Comparison of ENCODE assay signal across 16 cellular contexts in genomic region chr12:131693149-131693548, GRCh38. TPM values are rescaled to one million over a fixed set of nuclear protein-coding genes. Genes with fewer than 3 reads are reported as not detected.
DNase-seq lines count a peak whose midpoint lies in the region; ATAC-seq and TF ChIP-seq lines count a peak whose summit lies in the region.
"Had no signal": no experiment of that assay in that cellular context is flagged by ENCODE, and none has a peak within 500 bp of the region (broad histone marks: within the 10 kb centered on the region; RNA-seq: fewer than 3 reads in every experiment).

No MANE protein-coding gene starts in this region.

- peaks cover 12% of the 10 kb centered on the region for H3K9me3 Mint-ChIP-seq in activated CD4-positive, alpha-beta memory T cell treated with anti-CD3 and anti-CD28 coated beads, Interleukin-2, amount 10 ng/mL, durations not matched to agents 7 days and 5 days
- H3K9me3 Mint-ChIP-seq in activated CD4-positive, alpha-beta memory T cell treated with anti-CD3 and anti-CD28 coated beads for 36 hours = no peaks in the 10 kb centered on the region
- H3K9me3 Mint-ChIP-seq in activated naive CD8-positive, alpha-beta T cell treated with anti-CD3 and anti-CD28 coated beads, Interleukin-2, amount 50 U/mL, for 24 hours = no peaks in the 10 kb centered on the region
- no peaks in the 10 kb centered on the region for H3K9me3 Mint-ChIP-seq in activated naive CD8-positive, alpha-beta T cell treated with anti-CD3 and anti-CD28 coated beads for 36 hours
- H3K9me3 Mint-ChIP-seq in osteocyte (ENCODE audit: unreplicated experiment) = no peaks in the 10 kb centered on the region
- H3K9me3 Mint-ChIP-seq: CD8-positive, alpha-beta T cell; HFFc6 had no signal

- POLR2A ChIA-PET in activated CD4-positive, alpha-beta memory T cell treated with anti-CD3 and anti-CD28 coated beads, Interleukin-2, amount 10 ng/mL, durations not matched to agents 7 days and 5 days (lab: Charles Lee) = no interaction called here
- POLR2A ChIA-PET in activated CD4-positive, alpha-beta memory T cell treated with anti-CD3 and anti-CD28 coated beads for 36 hours (lab: Charles Lee) = no interaction called here

- H3K27me3 Mint-ChIP-seq in activated CD4-positive, alpha-beta memory T cell treated with anti-CD3 and anti-CD28 coated beads, Interleukin-2, amount 10 ng/mL, durations not matched to agents 7 days and 5 days = no peaks in the 10 kb centered on the region
- peaks cover 7% of the 10 kb centered on the region for H3K27me3 Mint-ChIP-seq in activated CD4-positive, alpha-beta memory T cell treated with anti-CD3 and anti-CD28 coated beads for 36 hours
- no peaks in the 10 kb centered on the region for H3K27me3 Mint-ChIP-seq in activated naive CD8-positive, alpha-beta T cell treated with anti-CD3 and anti-CD28 coated beads, Interleukin-2, amount 50 U/mL, for 24 hours
- H3K27me3 Mint-ChIP-seq in activated naive CD8-positive, alpha-beta T cell treated with anti-CD3 and anti-CD28 coated beads for 36 hours = peaks cover 14% of the 10 kb centered on the region
- peaks cover 3% of the 10 kb centered on the region for H3K27me3 Mint-ChIP-seq in osteocyte (ENCODE audit: unreplicated experiment)
- H3K27me3 Mint-ChIP-seq: CD4-positive, CD25-positive, alpha-beta regulatory T cell had no signal

- no peak for TF ChIP-seq CTCF in osteocyte (IDR thresholded peaks at IDR 0.05)

- no peaks in the 10 kb centered on the region for H3K4me1 Mint-ChIP-seq in activated CD4-positive, alpha-beta memory T cell treated with anti-CD3 and anti-CD28 coated beads, Interleukin-2, amount 10 ng/mL, durations not matched to agents 7 days and 5 days
- no peaks in the 10 kb centered on the region for H3K4me1 Mint-ChIP-seq in activated CD4-positive, alpha-beta memory T cell treated with anti-CD3 and anti-CD28 coated beads for 36 hours (ENCODE audit: low read depth)
- no peaks in the 10 kb centered on the region for H3K4me1 Mint-ChIP-seq in activated naive CD8-positive, alpha-beta T cell treated with anti-CD3 and anti-CD28 coated beads, Interleukin-2, amount 50 U/mL, for 24 hours
- no peaks in the 10 kb centered on the region for H3K4me1 Mint-ChIP-seq in activated naive CD8-positive, alpha-beta T cell treated with anti-CD3 and anti-CD28 coated beads for 36 hours
- H3K4me1 Mint-ChIP-seq in osteocyte (ENCODE audit: unreplicated experiment) = no peaks in the 10 kb centered on the region
- H3K4me1 Mint-ChIP-seq: B cell; CD4-positive, CD25-positive, alpha-beta regulatory T cell; GM23338 had no signal

- H3K4me3 Mint-ChIP-seq in activated CD4-positive, alpha-beta memory T cell treated with anti-CD3 and anti-CD28 coated beads, Interleukin-2, amount 10 ng/mL, durations not matched to agents 7 days and 5 days = no peak overlapping the region
- H3K4me3 Mint-ChIP-seq in activated CD4-positive, alpha-beta memory T cell treated with anti-CD3 and anti-CD28 coated beads for 36 hours = no peak overlapping the region
- H3K4me3 Mint-ChIP-seq in activated naive CD8-positive, alpha-beta T cell treated with anti-CD3 and anti-CD28 coated beads, Interleukin-2, amount 50 U/mL, for 24 hours = no peak overlapping the region
- H3K4me3 Mint-ChIP-seq in activated naive CD8-positive, alpha-beta T cell treated with anti-CD3 and anti-CD28 coated beads for 36 hours = no peak overlapping the region
- no peak overlapping the region for H3K4me3 Mint-ChIP-seq in osteocyte (ENCODE audit: unreplicated experiment)
- H3K4me3 Mint-ChIP-seq: B cell; CD4-positive, CD25-positive, alpha-beta regulatory T cell; CD8-positive, alpha-beta T cell; GM23338; HFFc6 had no signal

- DNase-seq in activated CD4-positive, alpha-beta memory T cell treated with anti-CD3 and anti-CD28 coated beads, Interleukin-2, amount 10 ng/mL, durations not matched to agents 7 days and 5 days = peak; percentile 7
- no peak for DNase-seq in activated CD4-positive, alpha-beta memory T cell treated with anti-CD3 and anti-CD28 coated beads for 36 hours
- DNase-seq in activated naive CD8-positive, alpha-beta T cell treated with anti-CD3 and anti-CD28 coated beads, Interleukin-2, amount 50 U/mL, for 24 hours = no peak
- no peak for DNase-seq in activated naive CD8-positive, alpha-beta T cell treated with anti-CD3 and anti-CD28 coated beads for 36 hours
- peak; percentile 79 for DNase-seq in osteocyte (ENCODE audit: extremely low spot score, unreplicated experiment)
- DNase-seq in stimulated activated CD4-positive, alpha-beta T cell treated with anti-CD3 and anti-CD28 coated beads, Interleukin-1b, Interleukin-23, amount 100 ng/mL, for 48 hours = no peak
- DNase-seq: Caco-2; CD4-positive, CD25-positive, alpha-beta regulatory T cell; CD8-positive, alpha-beta T cell; DMS153; DND-41; HFFc6 had no signal

- H3K27ac Mint-ChIP-seq in activated CD4-positive, alpha-beta memory T cell treated with anti-CD3 and anti-CD28 coated beads, Interleukin-2, amount 10 ng/mL, durations not matched to agents 7 days and 5 days = no peak overlapping the region
- H3K27ac Mint-ChIP-seq in activated CD4-positive, alpha-beta memory T cell treated with anti-CD3 and anti-CD28 coated beads for 36 hours = no peak overlapping the region
- no peak overlapping the region for H3K27ac Mint-ChIP-seq in activated naive CD8-positive, alpha-beta T cell treated with anti-CD3 and anti-CD28 coated beads, Interleukin-2, amount 50 U/mL, for 24 hours
- H3K27ac Mint-ChIP-seq in activated naive CD8-positive, alpha-beta T cell treated with anti-CD3 and anti-CD28 coated beads for 36 hours = no peak overlapping the region
- H3K27ac Mint-ChIP-seq in osteocyte (ENCODE audit: unreplicated experiment) = no peak overlapping the region
- H3K27ac Mint-ChIP-seq: B cell; CD4-positive, CD25-positive, alpha-beta regulatory T cell; CD8-positive, alpha-beta T cell; GM23338; HFFc6 had no signal

- peak; percentile 20 for ATAC-seq in activated naive CD8-positive, alpha-beta T cell treated with anti-CD3 and anti-CD28 coated beads, Interleukin-2, amount 50 U/mL, for 24 hours
- ATAC-seq in GM21576 (IDR thresholded peaks at IDR 0.05; ENCODE audit: unreplicated experiment) = no peak
- ATAC-seq in HG03457 (IDR thresholded peaks at IDR 0.05; ENCODE audit: unreplicated experiment) = no peak
- ATAC-seq: CD8-positive, alpha-beta T cell; GM23338 had no signal

- intact Hi-C loops in activated CD4-positive, alpha-beta memory T cell treated with anti-CD3 and anti-CD28 coated beads for 36 hours (cut with micrococcal nuclease) = no loop called here

- CTCF ChIA-PET in activated CD4-positive, alpha-beta memory T cell treated with anti-CD3 and anti-CD28 coated beads, Interleukin-2, amount 10 ng/mL, durations not matched to agents 7 days and 5 days (lab: Charles Lee) = no interaction called here
- CTCF ChIA-PET in activated CD4-positive, alpha-beta memory T cell treated with anti-CD3 and anti-CD28 coated beads for 36 hours (lab: Charles Lee) = no interaction called here

- H3K36me3 Mint-ChIP-seq in activated CD4-positive, alpha-beta memory T cell treated with anti-CD3 and anti-CD28 coated beads, Interleukin-2, amount 10 ng/mL, durations not matched to agents 7 days and 5 days (ENCODE audit: low read depth) = no peaks in the 10 kb centered on the region
- no peaks in the 10 kb centered on the region for H3K36me3 Mint-ChIP-seq in activated CD4-positive, alpha-beta memory T cell treated with anti-CD3 and anti-CD28 coated beads for 36 hours
- no peaks in the 10 kb centered on the region for H3K36me3 Mint-ChIP-seq in activated naive CD8-positive, alpha-beta T cell treated with anti-CD3 and anti-CD28 coated beads, Interleukin-2, amount 50 U/mL, for 24 hours (ENCODE audit: low read depth)
- H3K36me3 Mint-ChIP-seq in activated naive CD8-positive, alpha-beta T cell treated with anti-CD3 and anti-CD28 coated beads for 36 hours = no peaks in the 10 kb centered on the region
- H3K36me3 Mint-ChIP-seq in osteocyte (ENCODE audit: unreplicated experiment) = no peaks in the 10 kb centered on the region
- H3K36me3 Mint-ChIP-seq: CD4-positive, CD25-positive, alpha-beta regulatory T cell; CD8-positive, alpha-beta T cell had no signal

RNA-seq across cellular contexts. Expression of gene SFSWAP, which starts 17.7 kb away (rescaled TPM):
- total RNA-seq in activated CD4-positive, alpha-beta memory T cell treated with anti-CD3 and anti-CD28 coated beads, Interleukin-2, amount 10 ng/mL, durations not matched to agents 7 days and 5 days = 10 to 100 TPM; 43.7 to 48.0 TPM
- total RNA-seq in activated CD4-positive, alpha-beta memory T cell treated with anti-CD3 and anti-CD28 coated beads for 36 hours = 10 to 100 TPM; 42.1 to 44.3 TPM
- 10 to 100 TPM; 51.1 to 57.4 TPM for total RNA-seq in activated naive CD8-positive, alpha-beta T cell treated with anti-CD3 and anti-CD28 coated beads for 36 hours
- total RNA-seq in osteocyte = 48.0 and 51.3 TPM in 2 replicates

Comparison
In these comparisons a context has a peak if more than half of its experiments do, and no peak if none do; other contexts are left out.
1. DNase-seq: peak in activated CD4-positive, alpha-beta memory T cell treated with anti-CD3 and anti-CD28 coated beads, Interleukin-2, amount 10 ng/mL, durations not matched to agents 7 days and 5 days (single experiment) and osteocyte (single experiment); none in activated CD4-positive, alpha-beta memory T cell treated with anti-CD3 and anti-CD28 coated beads for 36 hours (single experiment), activated naive CD8-positive, alpha-beta T cell treated with anti-CD3 and anti-CD28 coated beads, Interleukin-2, amount 50 U/mL, for 24 hours (single experiment), activated naive CD8-positive, alpha-beta T cell treated with anti-CD3 and anti-CD28 coated beads for 36 hours (single experiment) and stimulated activated CD4-positive, alpha-beta T cell treated with anti-CD3 and anti-CD28 coated beads, Interleukin-1b, Interleukin-23, amount 100 ng/mL, for 48 hours (single experiment).